10 cellular contexts compared by ENCODE assay signal in the genomic region with DNA sequence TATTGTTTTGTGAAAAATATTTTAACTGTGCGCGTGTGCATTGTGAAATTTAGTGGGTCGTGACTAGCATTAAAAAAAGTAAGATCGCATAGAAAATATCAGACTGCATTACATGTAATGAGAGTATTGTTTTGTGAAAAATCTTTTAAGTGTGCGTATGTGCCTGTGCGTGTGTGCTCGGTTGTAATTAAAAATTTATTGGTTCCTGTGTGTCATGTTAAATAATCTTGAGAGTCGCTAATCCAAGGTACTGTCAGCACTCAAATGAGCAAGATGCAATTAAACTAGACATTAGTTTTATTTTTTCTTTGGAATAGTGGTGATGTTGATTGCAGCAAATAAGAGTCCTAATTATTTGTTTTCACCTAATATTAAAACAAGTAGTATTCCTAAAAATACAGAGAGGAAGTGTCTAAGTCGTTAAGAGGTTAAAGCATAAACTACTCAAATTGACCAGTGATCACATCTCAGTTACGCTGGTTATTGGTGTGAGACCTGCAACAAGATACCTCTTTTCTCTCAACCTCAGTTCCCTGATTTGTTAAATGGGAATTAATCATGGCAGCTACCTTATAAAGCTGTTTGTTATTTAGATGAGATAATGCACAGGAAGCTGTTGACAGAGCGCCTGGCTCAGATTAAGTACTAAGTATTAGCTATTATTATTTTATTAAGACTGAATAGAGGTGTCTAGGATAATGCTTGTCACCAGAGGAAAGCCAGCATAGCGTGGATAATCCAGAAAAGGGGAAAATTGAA. TPM values are rescaled to one million over a fixed set of nuclear protein-coding genes. Genes with fewer than 3 reads are reported as not detected.
DNase-seq lines count a peak whose midpoint lies in the region; ATAC-seq, FAIRE-seq and TF ChIP-seq lines count a peak whose summit lies in the region.
"Had no signal": no experiment of that assay in that cellular context is flagged by ENCODE, and none has a peak within 500 bp of the region (broad histone marks: within the 10 kb centered on the region; RNA-seq: fewer than 3 reads in every experiment).

No MANE protein-coding gene starts in this region.

- BruUV-seq in HepG2 (replicated peaks; lab: Mats Ljungman, UMichigan): no TSS peak

- H3K4me2 ChIP-seq in HepG2 (ENCODE audit: low read depth, low read length) (peak overlapping the region; percentile 82; the same call in 1 of the 2 replicates), fibroblast of lung (ENCODE audit: extremely low read depth, insufficient read depth, low read length) (peak overlapping the region; percentile 18)

- H4K20me1 ChIP-seq in HepG2 (ENCODE audit: insufficient read depth, low read length) (no peaks in the 10 kb centered on the region), fibroblast of lung (ENCODE audit: control insufficient read depth, extremely low read depth, insufficient read depth, low read length) (no peaks in the 10 kb centered on the region)

- no peak for TF ChIP-seq RAD21 in HepG2 (CRISPR knock-in tag; IDR thresholded peaks at IDR 0.05)

- H3K27ac Mint-ChIP-seq in T-cell (peak overlapping the region in 1 of 2 donors; percentile 75), type B pancreatic cell (peak overlapping the region; percentile 86)

- ATAC-seq in HepG2: no peak
- no peak for ATAC-seq in right lobe of liver
- ATAC-seq in T-cell (replicated peaks in 1 of 4): no peak
- no peak for ATAC-seq in GM21723 (IDR thresholded peaks at IDR 0.05; ENCODE audit: unreplicated experiment)
- ATAC-seq in HG03175 (IDR thresholded peaks at IDR 0.05; ENCODE audit: unreplicated experiment): no peak

- no peak overlapping the region for H3K9ac ChIP-seq in HepG2 (ENCODE audit: insufficient read depth, low read depth, low read length)
- H3K9ac ChIP-seq in fibroblast of lung (ENCODE audit: insufficient read depth, low read length): no peak overlapping the region

- FAIRE-seq in HepG2 (lab: Jason Lieb, UNC): no peak

- H3K27ac ChIP-seq in HepG2 (ENCODE audit: extremely low read length, insufficient read depth, low read length) (no peak overlapping the region), right lobe of liver (no peak overlapping the region), fibroblast of lung (ENCODE audit: insufficient read depth, low read length) (no peak overlapping the region)
- H3K27ac ChIP-seq: neutrophil had no signal

- intact Hi-C loops in HepG2 (cut with micrococcal nuclease; ENCODE audit: unreplicated experiment) (no loop called here), right lobe of liver (cut with DNase I) (no loop called here)

- TF ChIP-seq POLR2A in HepG2 (IDR thresholded peaks at IDR 0.05; ENCODE audit: insufficient read depth in 1 of 2, low read depth in 2 of 2, low read length in 2 of 2) (no peak), right lobe of liver (IDR thresholded peaks at IDR 0.05) (no peak)

- in situ Hi-C loops in HepG2 (cut with HindIII; ENCODE audit: extremely low pct_ligation_motif_present, low pct_unique_long_range_greater_than_20kb): no loop called here

- 72% methylated on average over 12 of the region's 12 CpGs for WGBS in HepG2 (ENCODE audit: low lambda C conversion rate)
- 38% methylated on average over 12 of the region's 12 CpGs for WGBS in right lobe of liver (ENCODE audit: insufficient coverage, low coverage, low lambda C conversion rate, missing lambda C conversion rate)

- H3K4me1 Mint-ChIP-seq in T-cell: peaks cover 19 to 20% (median 19%) of the 10 kb centered on the region in 3 donors
- H3K4me1 Mint-ChIP-seq in type B pancreatic cell (ENCODE audit: unreplicated experiment): peaks cover 25% of the 10 kb centered on the region

- H3K9me3 Mint-ChIP-seq in T-cell (no peaks in the 10 kb centered on the region), type B pancreatic cell (no peaks in the 10 kb centered on the region)

- peaks cover 17% of the 10 kb centered on the region for H3K4me1 ChIP-seq in HepG2 (ENCODE audit: insufficient read depth, low read length)
- peaks cover 0 to 8% (median 0%) of the 10 kb centered on the region in 4 donors for H3K4me1 ChIP-seq in right lobe of liver
- no peaks in the 10 kb centered on the region for H3K4me1 ChIP-seq in fibroblast of lung (ENCODE audit: control insufficient read depth, extremely low read depth, insufficient read depth, low read length)

- no peak for TF ChIP-seq CTCF in HepG2 (CRISPR knock-in tag; IDR thresholded peaks at IDR 0.05)
- no peak for TF ChIP-seq CTCF in right lobe of liver (IDR thresholded peaks at IDR 0.05)
- no peak for TF ChIP-seq CTCF in fibroblast of lung (conservative IDR thresholded peaks at IDR 0.05 in 1 of 2, IDR thresholded peaks at IDR 0.05 in 1 of 2; ENCODE audit: low read depth in 1 of 2, low read length in 2 of 2)
- TF ChIP-seq CTCF in type B pancreatic cell (conservative IDR thresholded peaks at IDR 0.05): no peak

- H3K9me3 ChIP-seq in HepG2 (ENCODE audit: low read length) (no peaks in the 10 kb centered on the region), right lobe of liver (no peaks in the 10 kb centered on the region), fibroblast of lung (ENCODE audit: control insufficient read depth, insufficient read depth, low read depth, low read length) (no peaks in the 10 kb centered on the region)
- H3K9me3 ChIP-seq: neutrophil had no signal

- POLR2A ChIA-PET in HepG2 (lab: Yijun Ruan, JAX) (no interaction called here), T-cell (lab: Charles Lee) (no interaction called here)

- 0 out of 6 replicates have a peak overlapping the region, but pooled peaks of 1 of the 3 experiments have one; percentile 51 for H3K4me3 ChIP-seq in HepG2 (replicated peaks in 1 of 3; ENCODE audit: insufficient read depth in 1 of 3, low read depth in 2 of 3, low read length in 3 of 3)
- H3K4me3 ChIP-seq in right lobe of liver: no peak overlapping the region
- H3K4me3 ChIP-seq in fibroblast of lung (replicated peaks in 1 of 4; ENCODE audit: control extremely low read depth in 1 of 4, insufficient read depth in 1 of 4, low read depth in 3 of 4, low read length in 4 of 4): peak overlapping the region in 3 of 4 experiments; percentile 72 to 75 (median 74)

- H2AFZ ChIP-seq in HepG2 (ENCODE audit: low read length): no peak overlapping the region
- H2AFZ ChIP-seq in fibroblast of lung (ENCODE audit: low read length): no peak overlapping the region

- TF ChIP-seq EP300 in HepG2 (IDR thresholded peaks at IDR 0.05; ENCODE audit: low read depth in 2 of 2, low read length in 2 of 2) (no peak), HepG2 (CRISPR knock-in tag; IDR thresholded peaks at IDR 0.05; ENCODE audit: borderline replicate concordance) (no peak)

- peaks cover 1 to 41% of the 10 kb centered on the region in 2 experiments; a peak in 4 of 5 replicates for H3K27me3 ChIP-seq in HepG2 (ENCODE audit: control insufficient read depth in 1 of 2, insufficient read depth in 2 of 2, low read length in 2 of 2)
- no peaks in the 10 kb centered on the region for H3K27me3 ChIP-seq in right lobe of liver
- H3K27me3 ChIP-seq in fibroblast of lung (ENCODE audit: control insufficient read depth, insufficient read depth, low read length): peaks cover 9% of the 10 kb centered on the region

- H3K79me2 ChIP-seq in HepG2 (ENCODE audit: insufficient read depth, low read length) (no peaks in the 10 kb centered on the region), fibroblast of lung (ENCODE audit: control insufficient read depth, insufficient read depth, low read length) (no peaks in the 10 kb centered on the region)

- H3K27me3 Mint-ChIP-seq in T-cell: peaks cover 24 to 39% of the 10 kb centered on the region in 2 donors
- H3K27me3 Mint-ChIP-seq in type B pancreatic cell: no peaks in the 10 kb centered on the region

- DNase-seq in HepG2 (ENCODE audit: low spot score) (no peak), right lobe of liver (no peak), T-cell (no peak), fibroblast of lung (ENCODE audit: low read depth in 2 of 2) (no peak), type B pancreatic cell (ENCODE audit: extremely low spot score, unreplicated experiment) (no peak)
- DNase-seq in NK-92 treated with Interleukin-12 subunit alpha and Interleukin-12 subunit beta, amount 100 ng/mL, for 24 hours (lab: John Stamatoyannopoulos, UW): no peak
- DNase-seq: KG1 had no signal

- CTCF ChIA-PET in HepG2 (lab: Yijun Ruan, JAX; ENCODE audit: low intra/inter-chr PET ratio, low total read pairs): no interaction called here
- CTCF ChIA-PET in T-cell (lab: Charles Lee): no interaction called here

- H3K36me3 Mint-ChIP-seq in T-cell (no peaks in the 10 kb centered on the region), type B pancreatic cell (peaks cover 3% of the 10 kb centered on the region)

- peak overlapping the region; percentile 81 to 89 (median 87) for H3K4me3 Mint-ChIP-seq in T-cell
- H3K4me3 Mint-ChIP-seq in type B pancreatic cell: peak overlapping the region; percentile 91

- H3K36me3 ChIP-seq in HepG2 (replicated peaks in 1 of 2; ENCODE audit: control insufficient read depth in 1 of 2, insufficient read depth in 2 of 2, low read length in 2 of 2): no peaks in the 10 kb centered on the region
- no peaks in the 10 kb centered on the region for H3K36me3 ChIP-seq in right lobe of liver
- no peaks in the 10 kb centered on the region for H3K36me3 ChIP-seq in fibroblast of lung (ENCODE audit: control insufficient read depth, insufficient read depth, low read length)
- H3K36me3 ChIP-seq: neutrophil had no signal

RNA-seq across cellular contexts. Expression of gene ZDBF2, which starts 1.9 kb away (rescaled TPM):
- total RNA-seq in HepG2 (2016; rRNA removed; fragmentation: Illumina TruSeq; extraction: Trizol): 2.0 and 2.4 TPM in 2 replicates
- total RNA-seq in HepG2 (2016; cell fraction: cytosol; rRNA removed; fragmentation: Illumina TruSeq; extraction: Trizol; ENCODE audit: low read depth): 7.4 and 8.5 TPM in 2 replicates
- 1.5 and 1.9 TPM in 2 replicates for total RNA-seq in HepG2 (2016; cell fraction: insoluble cytoplasmic fraction; rRNA removed; fragmentation: Illumina TruSeq; extraction: Trizol)
- 2.3 and 2.4 TPM in 2 replicates for total RNA-seq in HepG2 (2016; cell fraction: membrane; rRNA removed; fragmentation: Illumina TruSeq; extraction: Trizol)
- total RNA-seq in HepG2 (2016; cell fraction: nucleus; rRNA removed; fragmentation: Illumina TruSeq; extraction: Trizol): 2.3 and 3.1 TPM in 2 replicates
- 0.91 and 1.5 TPM in 2 replicates for polyA plus RNA-seq in HepG2 (2011; rRNA removed)
- 0.23 and 0.33 TPM in 2 replicates for polyA plus RNA-seq in HepG2 (2011; cell fraction: cytosol; rRNA removed)
- polyA plus RNA-seq in HepG2 (2011; cell fraction: nucleus; rRNA removed): 1.5 and 2.3 TPM in 2 replicates
- 1.4 and 2.3 TPM in 2 replicates for polyA plus RNA-seq in HepG2 (2012)
- 0.08 and 0.10 TPM in 2 replicates for polyA plus RNA-seq in HepG2 (2016; cell fraction: cytosol; fragmentation: Illumina TruSeq; extraction: Trizol; ENCODE audit: low read depth)
- polyA plus RNA-seq in HepG2 (2016; cell fraction: insoluble cytoplasmic fraction; fragmentation: Illumina TruSeq; extraction: Trizol; ENCODE audit: low read depth): 0.38 and 0.49 TPM in 2 replicates
- 0.03 and 0.15 TPM in 2 replicates for polyA plus RNA-seq in HepG2 (2016; cell fraction: membrane; fragmentation: Illumina TruSeq; extraction: Trizol; ENCODE audit: low read depth)
- 2.8 and 3.0 TPM in 2 replicates for polyA plus RNA-seq in HepG2 (2016; cell fraction: nucleus; fragmentation: Illumina TruSeq; extraction: Trizol; ENCODE audit: insufficient read depth, low read depth)
- polyA minus RNA-seq in HepG2 (2011; rRNA and poly(A)+ RNA removed; ENCODE audit: low replicate concordance): 2.1 and 8.6 TPM in 2 replicates
- polyA minus RNA-seq in HepG2 (2011; cell fraction: cytosol; rRNA and poly(A)+ RNA removed): 1.7 TPM in 2 replicates
- 11.3 and 12.0 TPM in 2 replicates for polyA minus RNA-seq in HepG2 (2011; cell fraction: nucleus; rRNA and poly(A)+ RNA removed)
- total RNA-seq in right lobe of liver: 1 to 10 TPM; 2.9 to 6.4 (median 4.3) TPM
- 10 to 100 TPM; 13.5 to 21.3 (median 14.8) TPM for total RNA-seq in T-cell
- total RNA-seq in fibroblast of lung: 11.6 TPM in 2 replicates
- polyA plus RNA-seq in fibroblast of lung: 2.4 and 6.3 TPM in 2 replicates
- polyA plus RNA-seq in fibroblast of lung (2012): 1.5 and 3.1 TPM in 2 replicates
- 0.07 and 1.4 TPM in 2 replicates for polyA minus RNA-seq in fibroblast of lung (ENCODE audit: low replicate concordance)
- 28.3 and 35.1 TPM in 2 replicates for total RNA-seq in type B pancreatic cell (ENCODE audit: low replicate concordance)

Comparison
In these comparisons a context has a peak if more than half of its experiments do, and no peak if none do; other contexts are left out.
1. H3K4me3 ChIP-seq: peak in fibroblast of lung (3 of 4); none in right lobe of liver (0 of 3).